ENCODE assay signal across 11 cellular contexts in genomic region chr21:39533545-39534226, GRCh38.
"Had no signal": no experiment of that assay in that cellular context is flagged by ENCODE, and none has a peak within 500 bp of the region (broad histone marks: within the 10 kb centered on the region; RNA-seq: fewer than 3 reads in every experiment).

No MANE protein-coding gene starts in this region.

- DNase-seq: activated naive CD4-positive, alpha-beta T cell treated with anti-CD3 and anti-CD28 coated beads, Interleukin-2, amount 10 ng/mL, durations not matched to agents 7 days and 5 days; caudate nucleus; cortex of kidney; effector memory CD4-positive, alpha-beta T cell; hippocampal formation; kidney glomerular epithelial cell; mesendoderm; stimulated activated CD4-positive, alpha-beta T cell treated with anti-CD3 and anti-CD28 coated beads, Interleukin-4, amount 100 ng/mL, for 1 hour; stimulated activated CD8-positive, alpha-beta memory T cell treated with anti-CD3 and anti-CD28 coated beads, Interleukin-4, amount 100 ng/mL, for 48 hours had no signal

- H3K36me3 ChIP-seq: thoracic aorta had no signal

- H3K4me1 ChIP-seq: parathyroid adenoma had no signal

- H3K27ac ChIP-seq: parathyroid adenoma, thoracic aorta had no signal

- H3K9me3 ChIP-seq: thoracic aorta had no signal

- H3K4me3 ChIP-seq: thoracic aorta had no signal
